ENCODE assay signal across 1 cellular context in genomic region chr2:173653427-173653795, GRCh38.
TF ChIP-seq lines count a peak whose summit lies in the region.

No MANE protein-coding gene starts in this region.

TF ChIP-seq in GM23338, 12 proteins besides CTCF, POLR2A, EP300 and RAD21 (continued from another document):
- no peak for TF ChIP-seq ZNF462 (CRISPR knock-in tag; IDR thresholded peaks at IDR 0.05)
- TF ChIP-seq POLR2AphosphoS5 (IDR thresholded peaks at IDR 0.05; ENCODE audit: low read depth) = no peak
- no peak for TF ChIP-seq NANOG (IDR thresholded peaks at IDR 0.05; ENCODE audit: borderline replicate concordance)
- TF ChIP-seq CREB1 (CRISPR knock-in tag; IDR thresholded peaks at IDR 0.05; ENCODE audit: low read depth) = no peak
- TF ChIP-seq STAT1 (IDR thresholded peaks at IDR 0.05; ENCODE audit: unreplicated experiment) = no peak
- TF ChIP-seq ZNF114 (CRISPR knock-in tag; IDR thresholded peaks at IDR 0.05) = no peak
- TF ChIP-seq JUNB (IDR thresholded peaks at IDR 0.05; ENCODE audit: unreplicated experiment) = no peak
TF ChIP-seq in GM23338: peak in this region for 0.
